Comparison of ENCODE assay signal across 10 cellular contexts in the genomic region with DNA sequence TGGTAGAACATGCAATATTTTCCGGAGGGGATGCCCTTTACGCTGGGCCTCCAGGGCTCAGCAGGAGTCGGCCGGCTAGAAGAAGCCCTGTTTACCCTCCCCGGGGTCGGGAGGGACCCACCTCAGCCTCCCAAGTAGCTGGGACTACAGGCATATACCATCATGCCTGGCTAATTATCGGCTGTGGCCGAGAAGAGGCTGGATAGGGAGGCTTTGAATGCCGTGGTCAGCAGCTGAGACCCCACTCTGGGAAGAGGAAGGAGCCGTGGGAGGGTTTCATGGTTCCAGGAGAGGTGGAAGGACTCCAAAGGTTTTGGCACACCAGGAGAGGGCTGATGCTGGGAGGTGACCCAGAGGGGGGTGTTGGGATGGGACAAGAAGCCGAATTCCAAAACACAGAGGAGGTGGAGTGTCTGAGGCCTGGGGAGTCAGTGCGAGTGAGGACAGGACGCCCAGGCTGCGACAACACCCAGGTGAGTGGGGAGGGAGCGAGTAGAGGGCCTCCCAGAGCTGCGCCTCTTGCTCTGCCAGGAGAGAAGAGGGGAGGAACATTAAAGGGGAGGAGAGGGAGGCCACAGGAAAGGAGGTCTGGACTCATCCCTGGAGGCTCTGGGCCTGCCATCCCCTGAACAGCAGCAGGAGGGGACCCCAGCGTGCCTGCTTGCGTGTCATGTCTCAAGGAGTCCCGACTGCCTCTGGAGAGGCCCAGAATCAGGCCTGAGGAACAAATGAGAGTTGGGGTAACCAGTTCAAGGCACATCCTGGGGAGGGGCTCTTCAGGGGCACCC. TPM values are rescaled to one million over a fixed set of nuclear protein-coding genes. Genes with fewer than 3 reads are reported as not detected.
DNase-seq lines count a peak whose midpoint lies in the region; ATAC-seq, FAIRE-seq and TF ChIP-seq lines count a peak whose summit lies in the region.
"Had no signal": no experiment of that assay in that cellular context is flagged by ENCODE, and none has a peak within 500 bp of the region (broad histone marks: within the 10 kb centered on the region; RNA-seq: fewer than 3 reads in every experiment).

No MANE protein-coding gene starts in this region.

- in situ Hi-C loops in KBM-7 (cut with MboI; ENCODE audit: low pct_unique_long_range_greater_than_20kb, low sequenced_read_pairs): no loop called here

- H3K9me3 ChIP-seq in SU-DHL-6 (ENCODE audit: insufficient read depth, low read length) (no peaks in the 10 kb centered on the region), iPS-18a (ENCODE audit: control insufficient read depth, low read depth, low read length) (no peaks in the 10 kb centered on the region), thoracic aorta (no peaks in the 10 kb centered on the region)

- H3K9me2 ChIP-seq in SU-DHL-6 (replicated peaks; ENCODE audit: insufficient read depth, low read length): no peaks in the 10 kb centered on the region

- no peak overlapping the region for H3K27ac Mint-ChIP-seq in activated naive CD4-positive, alpha-beta T cell treated with anti-CD3 and anti-CD28 coated beads for 36 hours

- peaks cover 19% of the 10 kb centered on the region for H3K4me1 Mint-ChIP-seq in activated naive CD4-positive, alpha-beta T cell treated with anti-CD3 and anti-CD28 coated beads for 36 hours (ENCODE audit: low read depth)

- ATAC-seq in thoracic aorta (ENCODE audit: insufficient number of reproducible peaks, low FRiP score, low read depth): no peak

- H4K20me1 ChIP-seq in SU-DHL-6 (ENCODE audit: low read depth, low read length): no peaks in the 10 kb centered on the region

- no peaks in the 10 kb centered on the region for H3K36me3 ChIP-seq in SU-DHL-6 (ENCODE audit: low read length)
- no peaks in the 10 kb centered on the region for H3K36me3 ChIP-seq in iPS-18a (ENCODE audit: control insufficient read depth, low read depth, low read length)
- no peaks in the 10 kb centered on the region for H3K36me3 ChIP-seq in thoracic aorta

- peak overlapping the region; percentile 56 for H3K4me3 ChIP-seq in SU-DHL-6 (ENCODE audit: insufficient read depth, low read length, poor library complexity, severe bottlenecking)
- peak overlapping the region; percentile 79 for H3K4me3 ChIP-seq in iPS-18a (ENCODE audit: low read length)
- H3K4me3 ChIP-seq in thoracic aorta: peak overlapping the region; percentile 35

- H3K9me3 Mint-ChIP-seq in activated naive CD4-positive, alpha-beta T cell treated with anti-CD3 and anti-CD28 coated beads for 36 hours: no peaks in the 10 kb centered on the region

- H3K27ac ChIP-seq in SU-DHL-6 (ENCODE audit: low read depth, low read length) (no peak overlapping the region), iPS-18a (ENCODE audit: low read length) (no peak overlapping the region), thoracic aorta (no peak overlapping the region)
- H3K27ac ChIP-seq: skin epidermis had no signal

- H2AFZ ChIP-seq in SU-DHL-6 (ENCODE audit: low read depth, low read length, severe bottlenecking): peak overlapping the region; percentile 37

- no peaks in the 10 kb centered on the region for H3K36me3 Mint-ChIP-seq in activated naive CD4-positive, alpha-beta T cell treated with anti-CD3 and anti-CD28 coated beads for 36 hours (ENCODE audit: low read depth)

- no peak for DNase-seq in activated naive CD4-positive, alpha-beta T cell treated with anti-CD3 and anti-CD28 coated beads for 36 hours
- DNase-seq in activated naive CD4-positive, alpha-beta T cell treated with Interleukin-2 at 50 U/mL for 16 hours: no peak
- DNase-seq in thoracic aorta (ENCODE audit: low spot score) (no peak), KBM-7 (no peak), NCI-H446 treated with DMSO at 0.1 percent for 48 hours (lab: John Stamatoyannopoulos, UW) (no peak), RCC 7860 (ENCODE audit: low spot score) (no peak)
- DNase-seq: AML-193 had no signal

- TF ChIP-seq CTCF in SU-DHL-6 (IDR thresholded peaks at IDR 0.05; ENCODE audit: insufficient read depth, low read length, poor library complexity, severe bottlenecking): no peak
- no peak for TF ChIP-seq CTCF in thoracic aorta (IDR thresholded peaks at IDR 0.05)

- peaks cover 30% of the 10 kb centered on the region for H3K27me3 Mint-ChIP-seq in activated naive CD4-positive, alpha-beta T cell treated with anti-CD3 and anti-CD28 coated beads for 36 hours (ENCODE audit: low read depth)

- CTCF ChIA-PET in activated naive CD4-positive, alpha-beta T cell treated with anti-CD3 and anti-CD28 coated beads for 36 hours (lab: Charles Lee): interaction anchor here (1.2 kb wide), 1 partner anchor 31 kb away, joined by 4 read pairs; no protein-coding TSS in a partner anchor

- peak overlapping the region; percentile 76 for H3K4me2 ChIP-seq in SU-DHL-6 (ENCODE audit: low read depth, low read length, poor library complexity, severe bottlenecking)

- no peaks in the 10 kb centered on the region for H3K27me3 ChIP-seq in SU-DHL-6 (ENCODE audit: low read length)
- H3K27me3 ChIP-seq in iPS-18a (ENCODE audit: control insufficient read depth, insufficient read depth, low read length): peaks cover 78% of the 10 kb centered on the region
- H3K27me3 ChIP-seq in thoracic aorta (replicated peaks; ENCODE audit: insufficient read depth): no peaks in the 10 kb centered on the region

- H3K4me1 ChIP-seq in iPS-18a (ENCODE audit: control insufficient read depth, low read depth, low read length) (peaks cover 8% of the 10 kb centered on the region), thoracic aorta (ENCODE audit: control insufficient read depth in 1 of 2, low read depth in 2 of 2) (peaks cover 0 to 5% of the 10 kb centered on the region in 2 donors)

- H3K79me2 ChIP-seq in SU-DHL-6 (ENCODE audit: insufficient read depth, low read length): no peaks in the 10 kb centered on the region

- intact Hi-C loops in activated naive CD4-positive, alpha-beta T cell treated with anti-CD3 and anti-CD28 coated beads for 36 hours (cut with micrococcal nuclease): loop anchor here (2.0 kb wide), 1 partner anchor 17 kb away; no protein-coding TSS in a partner anchor

- peak overlapping the region; percentile 67 for H3K4me3 Mint-ChIP-seq in activated naive CD4-positive, alpha-beta T cell treated with anti-CD3 and anti-CD28 coated beads for 36 hours

- H3F3A ChIP-seq in SU-DHL-6 (ENCODE audit: insufficient read depth): no peaks in the 10 kb centered on the region

- H3K9ac ChIP-seq in SU-DHL-6 (ENCODE audit: low read length): peak overlapping the region; percentile 51
- no peak overlapping the region for H3K9ac ChIP-seq in iPS-18a (ENCODE audit: low read length)

- no peak for FAIRE-seq in RCC 7860 (lab: Jason Lieb, UNC)

RNA-seq across cellular contexts. Expression of a gene that starts 19.6 kb away (rescaled TPM):
- under 1 TPM; 0.10 to 0.12 TPM for total RNA-seq in activated naive CD4-positive, alpha-beta T cell treated with anti-CD3 and anti-CD28 coated beads for 36 hours
- total RNA-seq in thoracic aorta: under 1 TPM; 0.14 to 0.35 TPM

RNA-seq across cellular contexts. Expression of a gene that starts 45.6 kb away (rescaled TPM):
- 10 to 100 TPM; 48.1 to 49.4 TPM for total RNA-seq in activated naive CD4-positive, alpha-beta T cell treated with anti-CD3 and anti-CD28 coated beads for 36 hours
- total RNA-seq in thoracic aorta: 100 to 1,000 TPM in 1 of 2 donors, 10 to 100 TPM in 1; 35.3 to 101 TPM

RNA-seq across cellular contexts. Expression of a gene that starts 47.7 kb away (rescaled TPM):
- total RNA-seq in activated naive CD4-positive, alpha-beta T cell treated with anti-CD3 and anti-CD28 coated beads for 36 hours: 10 to 100 TPM; 57.2 TPM
- total RNA-seq in thoracic aorta: 100 to 1,000 TPM; 105 to 123 TPM

RNA-seq across cellular contexts. Expression of a gene that starts 58.1 kb away (rescaled TPM):
- 10 to 100 TPM; 24.9 to 27.5 TPM for total RNA-seq in activated naive CD4-positive, alpha-beta T cell treated with anti-CD3 and anti-CD28 coated beads for 36 hours
- total RNA-seq in thoracic aorta: 10 to 100 TPM; 37.2 to 45.4 TPM
